ENCODE assay signal across 12 cellular contexts in the genomic region with DNA sequence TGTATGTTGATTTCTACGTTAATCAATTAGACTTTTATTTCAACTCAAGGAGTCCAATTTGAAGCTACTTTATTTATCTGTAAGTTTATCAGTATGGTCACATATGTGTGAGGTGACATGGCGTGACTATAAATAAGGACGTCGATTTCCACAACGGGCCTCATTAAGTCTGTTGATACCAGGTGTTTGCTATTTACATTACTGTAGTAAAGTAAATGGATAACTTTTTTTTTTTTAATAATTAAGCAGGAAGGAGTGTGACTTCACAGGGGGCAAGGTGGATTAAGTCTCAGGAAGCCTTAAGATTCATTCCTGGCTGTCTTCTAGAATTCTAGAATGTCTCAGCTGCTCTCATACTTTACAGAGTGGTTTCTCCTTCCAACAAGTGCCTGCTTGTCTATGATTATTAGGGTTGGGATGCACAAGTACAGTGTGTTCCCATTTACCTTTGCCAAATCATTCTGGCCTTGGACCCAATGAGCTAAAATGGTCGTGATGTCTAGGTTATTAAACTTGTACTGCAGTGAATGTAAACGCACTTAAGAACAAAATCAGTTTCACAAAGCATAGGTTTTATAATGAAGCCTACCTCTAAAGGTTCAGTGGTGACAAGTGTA. TPM values are rescaled to one million over a fixed set of nuclear protein-coding genes. Genes with fewer than 3 reads are reported as not detected.
DNase-seq lines count a peak whose midpoint lies in the region; ATAC-seq, FAIRE-seq and TF ChIP-seq lines count a peak whose summit lies in the region.
"Had no signal": no experiment of that assay in that cellular context is flagged by ENCODE, and none has a peak within 500 bp of the region (broad histone marks: within the 10 kb centered on the region; RNA-seq: fewer than 3 reads in every experiment).

No MANE protein-coding gene starts in this region.

- no peak for ATAC-seq in A549
- peak; percentile 34 for ATAC-seq in HG03097 (IDR thresholded peaks at IDR 0.05; ENCODE audit: low FRiP score, unreplicated experiment)
- ATAC-seq in HG02678 (IDR thresholded peaks at IDR 0.05; ENCODE audit: unreplicated experiment) = no peak
- no peak for ATAC-seq in GM18520 (IDR thresholded peaks at IDR 0.05; ENCODE audit: unreplicated experiment)
- no peak for ATAC-seq in upper lobe of left lung (ENCODE audit: low FRiP score in 2 of 2)

- H3K4me1 ChIP-seq in A549 = peaks cover 11% of the 10 kb centered on the region; the same call in 2 of the 3 replicates
- peaks cover 6 to 10% (median 8%) of the 10 kb centered on the region in 4 donors for H3K4me1 ChIP-seq in upper lobe of left lung
- H3K4me1 ChIP-seq: BE2C had no signal

- H3K27ac Mint-ChIP-seq in osteocyte (ENCODE audit: unreplicated experiment) = peak overlapping the region; percentile 96

- TF ChIP-seq CTCF in A549 (IDR thresholded peaks at IDR 0.05) (no peak), coronary artery (IDR thresholded peaks at IDR 0.05) (no peak), osteocyte (IDR thresholded peaks at IDR 0.05) (no peak), upper lobe of left lung (IDR thresholded peaks at IDR 0.05) (no peak)

- TF ChIP-seq RAD21 in A549 (conservative IDR thresholded peaks at IDR 0.05 in 1 of 2, IDR thresholded peaks at IDR 0.05 in 1 of 2) = no peak

- H3K4me3 Mint-ChIP-seq in osteocyte (ENCODE audit: unreplicated experiment) = peak overlapping the region; percentile 27
- H3K4me3 Mint-ChIP-seq: neural crest cell had no signal

- H3K9me3 ChIP-seq in A549 (no peaks in the 10 kb centered on the region), upper lobe of left lung (no peaks in the 10 kb centered on the region)
- H3K9me3 ChIP-seq: BE2C had no signal

- FAIRE-seq in A549 (lab: Jason Lieb, UNC) = no peak

- H3K4me1 Mint-ChIP-seq in osteocyte (ENCODE audit: unreplicated experiment) = peaks cover 36% of the 10 kb centered on the region
- H3K4me1 Mint-ChIP-seq: neural crest cell had no signal

- no peak overlapping the region for H3K4me3 ChIP-seq in A549
- no peak overlapping the region for H3K4me3 ChIP-seq in coronary artery
- H3K4me3 ChIP-seq in upper lobe of left lung = no peak overlapping the region

- CTCF ChIA-PET in A549 (lab: Yijun Ruan, JAX) = interaction anchor here (0.7 to 2.9 kb wide), 2 partner anchors 19 to 32 kb away, joined by 3 to 16 read pairs; no protein-coding TSS in a partner anchor

- no peaks in the 10 kb centered on the region for H3K36me3 Mint-ChIP-seq in osteocyte (ENCODE audit: unreplicated experiment)

- peaks cover 0 to 3% (median 0%) of the 10 kb centered on the region in 4 donors for H3K36me3 ChIP-seq in upper lobe of left lung
- H3K36me3 ChIP-seq: BE2C had no signal

- DNase-seq in A549 (ENCODE audit: low read depth in 1 of 2, low spot score in 1 of 2) (no peak), coronary artery (ENCODE audit: low spot score) (no peak), osteocyte (ENCODE audit: extremely low spot score, unreplicated experiment) (no peak), upper lobe of left lung (no peak), ecto neural progenitor cell (ENCODE audit: low spot score) (no peak)
- DNase-seq: activated CD8-positive, alpha-beta memory T cell treated with anti-CD3 and anti-CD28 coated beads, Interleukin-2, amount 50 U/mL, for 4 hours; BE2C; NCI-H510A treated with DMSO at 0.1 percent for 48 hours had no signal

- 73% methylated on average over 7 of the region's 7 CpGs for WGBS in A549 (ENCODE audit: missing lambda C conversion rate)
- WGBS in upper lobe of left lung, 2 donors = 62 to 73% methylated on average over 7 of the region's 7 CpGs

- no peaks in the 10 kb centered on the region for H3K27me3 Mint-ChIP-seq in osteocyte (ENCODE audit: unreplicated experiment)

- H3K9me3 Mint-ChIP-seq in osteocyte (ENCODE audit: unreplicated experiment) = no peaks in the 10 kb centered on the region
- H3K9me3 Mint-ChIP-seq: neural crest cell had no signal

- TF ChIP-seq EP300 in A549 (IDR thresholded peaks at IDR 0.05) (no peak), upper lobe of left lung (IDR thresholded peaks at IDR 0.05) (no peak)

- TF ChIP-seq POLR2A in A549 (IDR thresholded peaks at IDR 0.05; ENCODE audit: low read length) (no peak), upper lobe of left lung (IDR thresholded peaks at IDR 0.05) (no peak)

- H3K27ac ChIP-seq in A549 (no peak overlapping the region), coronary artery (peak overlapping the region; percentile 71 to 84), upper lobe of left lung (peak overlapping the region in 1 of 4 donors; percentile 59)

- POLR2A ChIA-PET in A549 (lab: Yijun Ruan, JAX) = no interaction called here

- peak overlapping the region; percentile 37; the same call in 2 of the 3 replicates for H3K4me2 ChIP-seq in A549

- no peaks in the 10 kb centered on the region for H3K27me3 ChIP-seq in upper lobe of left lung

TF ChIP-seq in A549, 52 proteins besides CTCF, POLR2A, EP300 and RAD21:
- no peak for TF ChIP-seq HOXB13 (CRISPR knock-in tag; IDR thresholded peaks at IDR 0.05; ENCODE audit: low read depth)
- TF ChIP-seq EHMT2 (IDR thresholded peaks at IDR 0.05; ENCODE audit: low read depth) = no peak
- TF ChIP-seq CHD4 (IDR thresholded peaks at IDR 0.05; ENCODE audit: borderline replicate concordance) = no peak

RNA-seq across cellular contexts. Expression of a gene that starts 15.5 kb away (rescaled TPM):
- 4.7 and 5.7 TPM in 2 replicates for polyA plus RNA-seq in A549 (2011; rRNA removed)
- 1.6 and 2.0 TPM in 2 replicates for polyA plus RNA-seq in A549 (2012; cell fraction: cytosol; rRNA removed)
- 2.2 and 2.6 TPM in 2 replicates for polyA plus RNA-seq in A549 (2012; cell fraction: nucleus; rRNA removed)
- polyA plus RNA-seq in A549 (2017; fragmentation: RNase III; extraction: RNeasy Plus Mini Kit Qiagen cat#74134 plus additional on column Dnase treatment) = 2.5 to 3.6 TPM (median 2.9 TPM) in 3 replicates
- 3.9 and 6.0 TPM in 2 replicates for polyA minus RNA-seq in A549 (2011; rRNA and poly(A)+ RNA removed)
- total RNA-seq in osteocyte = 1.8 and 2.4 TPM in 2 replicates
- 1 to 10 TPM; 3.5 to 9.4 (median 5.9) TPM for total RNA-seq in upper lobe of left lung
- total RNA-seq: neural crest cell had no signal

Comparison
In these comparisons a context has a peak if more than half of its experiments do, and no peak if none do; other contexts are left out.
1. H3K27ac ChIP-seq: peak in coronary artery (2 of 2); none in A549 (0 of 2).